14 cellular contexts compared by ENCODE assay signal in the genomic region with DNA sequence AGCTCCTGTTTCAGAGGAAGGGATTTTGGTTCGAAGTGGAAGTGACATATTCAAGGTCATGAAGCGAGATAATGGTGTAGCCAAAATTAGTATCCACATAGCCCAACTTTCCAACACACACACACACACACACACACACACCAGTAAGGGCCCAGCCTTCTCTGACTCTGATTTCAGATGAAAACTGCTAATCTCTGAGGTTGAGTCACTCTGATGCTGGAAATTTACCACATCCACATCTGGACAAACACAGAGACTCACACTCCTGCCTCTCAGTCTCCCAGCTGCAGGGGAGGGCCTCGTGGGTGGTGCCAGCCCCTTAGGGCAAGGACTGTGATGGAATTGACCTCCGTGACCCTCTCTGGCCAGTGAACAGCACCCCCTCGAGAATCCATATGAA. TPM values are rescaled to one million over a fixed set of nuclear protein-coding genes. Genes with fewer than 3 reads are reported as not detected.
A peak's percentile ranks its signal among the peaks of the same experiment; 100 is the strongest.
DNase-seq lines count a peak whose midpoint lies in the region; ATAC-seq and TF ChIP-seq lines count a peak whose summit lies in the region.
"Had no signal": no experiment of that assay in that cellular context is flagged by ENCODE, and none has a peak within 500 bp of the region (broad histone marks: within the 10 kb centered on the region; RNA-seq: fewer than 3 reads in every experiment).

No MANE protein-coding gene starts in this region.

- DNase-seq in AG10803 (ENCODE audit: low read depth) (peak; percentile 85), NCI-H226 (peak; percentile 86), epithelial cell of esophagus (ENCODE audit: low read depth) (peak; percentile 48), mesenchymal stem cell (peak; percentile 92), NCI-H82 (lab: John Stamatoyannopoulos, UW) (no peak), NCI-H748 treated with DMSO at 0.1 percent for 48 hours (lab: John Stamatoyannopoulos, UW) (no peak), NCI-H2107 (lab: John Stamatoyannopoulos, UW) (no peak)
- DNase-seq: activated T-cell treated with anti-CD3 and anti-CD28 coated beads, Interleukin-2, amount 50 U/mL, for 24 hours; CD4-positive, CD25-positive, alpha-beta regulatory T cell; NCI-H2029; SHP77 had no signal

- no peak overlapping the region for H2BK12ac ChIP-seq in mesenchymal stem cell (ENCODE audit: low read length in 2 of 2)

- H3K14ac ChIP-seq in mesenchymal stem cell (ENCODE audit: low read length in 2 of 2) = no peak overlapping the region

- H3K4me2 ChIP-seq in mesenchymal stem cell (ENCODE audit: low read length, poor library complexity, severe bottlenecking) = no peak overlapping the region

- no peak overlapping the region for H3K27ac ChIP-seq in mesenchymal stem cell (ENCODE audit: low read length, poor library complexity, severe bottlenecking)
- H3K27ac ChIP-seq: HL-60, VCaP had no signal

- H4K8ac ChIP-seq in mesenchymal stem cell (ENCODE audit: low read length) = no peak overlapping the region

- H3K4me1 ChIP-seq in mesenchymal stem cell (ENCODE audit: control insufficient read depth, insufficient read depth, low read depth, low read length) = peaks cover 4% of the 10 kb centered on the region

- H4K91ac ChIP-seq in mesenchymal stem cell (ENCODE audit: low read length) = no peak overlapping the region

- H2AFZ ChIP-seq in mesenchymal stem cell (ENCODE audit: low read depth, low read length) = no peak overlapping the region

- no peak overlapping the region for H3K4me3 ChIP-seq in AG10803 (ENCODE audit: low read length)
- H3K4me3 ChIP-seq in epithelial cell of esophagus (ENCODE audit: low read length) = no peak overlapping the region
- H3K4me3 ChIP-seq in mesenchymal stem cell (ENCODE audit: insufficient read depth in 1 of 2, low read depth in 1 of 2, low read length in 2 of 2) = no peak overlapping the region

- no peaks in the 10 kb centered on the region for H3K79me1 ChIP-seq in mesenchymal stem cell (replicated peaks; ENCODE audit: low read length, poor library complexity, severe bottlenecking)

- H2BK120ac ChIP-seq in mesenchymal stem cell (ENCODE audit: low read depth, low read length) = no peak overlapping the region

- H3K4ac ChIP-seq in mesenchymal stem cell (ENCODE audit: low read depth in 1 of 2, low read length in 2 of 2) = no peak overlapping the region

- H3K18ac ChIP-seq in mesenchymal stem cell (ENCODE audit: low read depth in 1 of 2, low read length in 2 of 2) = peak overlapping the region; percentile 44 to 47

- TF ChIP-seq CTCF in AG10803 (conservative IDR thresholded peaks at IDR 0.05; ENCODE audit: low read length) (no peak), epithelial cell of esophagus (IDR thresholded peaks at IDR 0.05; ENCODE audit: insufficient read depth, low read depth, low read length, missing control alignments) (no peak)

- H2BK15ac ChIP-seq in mesenchymal stem cell (ENCODE audit: low read depth, poor library complexity, severe bottlenecking) = no peak overlapping the region

- ATAC-seq in HG03095 (IDR thresholded peaks at IDR 0.05; ENCODE audit: unreplicated experiment) = no peak

- 45% methylated on average over 4 of the region's 5 CpGs for WGBS in mesenchymal stem cell

- peaks cover 0 to 38% of the 10 kb centered on the region in 2 experiments for H3K27me3 ChIP-seq in mesenchymal stem cell (ENCODE audit: control insufficient read depth in 1 of 2, insufficient read depth in 1 of 2, low read length in 2 of 2)

- H2BK5ac ChIP-seq in mesenchymal stem cell (ENCODE audit: low read depth, low read length, poor library complexity, severe bottlenecking) = no peak overlapping the region

- no peaks in the 10 kb centered on the region for H3K36me3 ChIP-seq in mesenchymal stem cell (ENCODE audit: control insufficient read depth in 1 of 2, insufficient read depth in 2 of 2, low read depth in 1 of 2, low read length in 2 of 2)

- H3K9ac ChIP-seq in mesenchymal stem cell (ENCODE audit: low read length) = no peak overlapping the region

- H2AK5ac ChIP-seq in mesenchymal stem cell (ENCODE audit: low read length, severe bottlenecking) = no peak overlapping the region

- no peak overlapping the region for H3K23ac ChIP-seq in mesenchymal stem cell (ENCODE audit: low read length in 2 of 2)

- no peaks in the 10 kb centered on the region for H3K9me3 ChIP-seq in mesenchymal stem cell (ENCODE audit: control insufficient read depth, low read length)

RNA-seq across cellular contexts. Expression of a gene that starts 29.0 kb away (rescaled TPM):
- 62.3 TPM for polyA plus RNA-seq in mesenchymal stem cell (2013, experiment 1 of 2)
- polyA plus RNA-seq in mesenchymal stem cell (2013, experiment 2 of 2) = 60.2 TPM

RNA-seq across cellular contexts. Expression of a gene that starts 42.6 kb away (rescaled TPM):
- polyA plus RNA-seq in mesenchymal stem cell (2013, experiment 1 of 2) = 0.52 TPM
- 0.53 TPM for polyA plus RNA-seq in mesenchymal stem cell (2013, experiment 2 of 2)
- polyA plus RNA-seq: CD4-positive, CD25-positive, alpha-beta regulatory T cell had no signal

RNA-seq across cellular contexts. Expression of a gene that starts 50.8 kb away (rescaled TPM):
- 3.5 TPM for polyA plus RNA-seq in mesenchymal stem cell (2013, experiment 1 of 2)
- 3.1 TPM for polyA plus RNA-seq in mesenchymal stem cell (2013, experiment 2 of 2)

Comparison
In these comparisons a context has a peak if more than half of its experiments do, and no peak if none do; other contexts are left out.
1. DNase-seq: peak in AG10803 (single experiment), NCI-H226 (single experiment), epithelial cell of esophagus (single experiment) and mesenchymal stem cell (single experiment); none in NCI-H82 (single experiment), NCI-H748 treated with DMSO at 0.1 percent for 48 hours (single experiment) and NCI-H2107 (single experiment).